7 cellular contexts compared by ENCODE assay signal in genomic region chr10:31320179-31320597, GRCh38. TPM values are rescaled to one million over a fixed set of nuclear protein-coding genes. Genes with fewer than 3 reads are reported as not detected.
DNase-seq lines count a peak whose midpoint lies in the region; ATAC-seq, FAIRE-seq and TF ChIP-seq lines count a peak whose summit lies in the region.

No MANE protein-coding gene starts in this region.

- BruUV-seq in K562 (replicated peaks; lab: Mats Ljungman, UMichigan) = no TSS peak

- H3K4me1 ChIP-seq in K562 (replicated peaks in 1 of 2; ENCODE audit: control insufficient read depth in 2 of 2, insufficient read depth in 2 of 2, low read length in 2 of 2) = peaks cover 7 to 26% of the 10 kb centered on the region in 2 experiments; a peak in 3 of 5 replicates

- no peaks in the 10 kb centered on the region for H3K9me1 ChIP-seq in K562 (ENCODE audit: control insufficient read depth, insufficient read depth, low read length)

- no peak for TF ChIP-seq CTCF in K562 (IDR thresholded peaks at IDR 0.05 in 2 of 3, conservative IDR thresholded peaks at IDR 0.05 in 1 of 3; ENCODE audit: insufficient read depth in 2 of 3, low read depth in 1 of 3, low read length in 3 of 3)

- TF ChIP-seq RAD21 in K562 (CRISPR knock-in tag; conservative IDR thresholded peaks at IDR 0.05 in 1 of 2, IDR thresholded peaks at IDR 0.05 in 1 of 2) = no peak

- H3K79me2 ChIP-seq in K562 (ENCODE audit: control insufficient read depth, insufficient read depth, low read length) = peaks cover 8% of the 10 kb centered on the region; the same call in 2 of the 3 replicates

- H3K4me2 ChIP-seq in K562 (ENCODE audit: insufficient read depth, low read length) = peak overlapping the region; percentile 66

- CTCF ChIA-PET in K562 (lab: Yijun Ruan, JAX; ENCODE audit: low intra/inter-chr PET ratio) = no interaction called here

- no peak overlapping the region for H3K27ac ChIP-seq in K562 (ENCODE audit: extremely low read depth, low read depth, low read length)

- peaks cover 3 to 5% of the 10 kb centered on the region in 2 experiments; a peak in 3 of 5 replicates for H3K27me3 ChIP-seq in K562 (ENCODE audit: control insufficient read depth in 2 of 2, insufficient read depth in 2 of 2, low read length in 2 of 2)

- H2AFZ ChIP-seq in K562 (ENCODE audit: low read depth, low read length) = peak overlapping the region; percentile 20; the same call in 1 of the 2 replicates

- WGBS in K562 (ENCODE audit: insufficient coverage, low coverage, missing lambda C conversion rate) = 0% methylated on average over 2 of the region's 39 CpGs

- peak overlapping the region in 1 of 2 experiments; percentile 93; a peak in 2 of 4 replicates for H3K9ac ChIP-seq in K562 (ENCODE audit: insufficient read depth in 1 of 2, low read depth in 2 of 2, low read length in 2 of 2)

- FAIRE-seq in K562 (lab: Jason Lieb, UNC) = no peak

- DNase-seq in T-helper 2 cell (peak; percentile 20 to 68 (median 32)), K562 (ENCODE audit: extremely low read depth in 1 of 4, low spot score in 3 of 4) (peak; percentile 18 to 41 (median 20)), iris pigment epithelial cell (ENCODE audit: low read depth) (peak; percentile 44), NCI-H774 (lab: John Stamatoyannopoulos, UW) (no peak)
- peak; percentile 23 to 41 for DNase-seq in stimulated activated CD4-positive, alpha-beta T cell treated with anti-CD3 and anti-CD28 coated beads, Interleukin-12 subunit alpha, Interleukin-12 subunit beta, amount 100 ng/mL, for 24 hours (ENCODE audit: low read depth in 2 of 2)

- in situ Hi-C loops in K562 (cut with MboI) = no loop called here

- no peak for TF ChIP-seq POLR2A in K562 (conservative IDR thresholded peaks at IDR 0.05)

- no peaks in the 10 kb centered on the region for H3K9me3 ChIP-seq in K562 (replicated peaks; ENCODE audit: control insufficient read depth, insufficient read depth, low read depth, low read length)

- intact Hi-C loops in K562 (cut with micrococcal nuclease) = no loop called here

- POLR2A ChIA-PET in K562 (lab: Yijun Ruan, JAX) = no interaction called here

- H3K4me3 ChIP-seq in K562 = peak overlapping the region; percentile 89

- TF ChIP-seq EP300 in K562 (IDR thresholded peaks at IDR 0.05; ENCODE audit: low read length) = no peak

- peak; percentile 26 for ATAC-seq in GM18909 (IDR thresholded peaks at IDR 0.05; ENCODE audit: poor library complexity, unreplicated experiment)
- peak; percentile 27 for ATAC-seq in HG03095 (IDR thresholded peaks at IDR 0.05; ENCODE audit: unreplicated experiment)
- ATAC-seq in K562 = no peak

- H4K20me1 ChIP-seq in K562 (replicated peaks; ENCODE audit: control insufficient read depth, insufficient read depth, low read length) = peaks cover 8% of the 10 kb centered on the region; the same call in 1 of the 2 replicates

- H3K36me3 ChIP-seq in K562 (ENCODE audit: control insufficient read depth, insufficient read depth, low read length) = no peaks in the 10 kb centered on the region

TF ChIP-seq in K562, 482 proteins besides CTCF, POLR2A, EP300 and RAD21:
- 0 out of 4 replicates have a peak, but pooled peaks of 1 of the 2 experiments have one; percentile 14 for TF ChIP-seq MAZ (CRISPR knock-in tag; conservative IDR thresholded peaks at IDR 0.05 in 1 of 2, IDR thresholded peaks at IDR 0.05 in 1 of 2)
- no peak for TF ChIP-seq HEY1 (CRISPR knock-in tag; IDR thresholded peaks at IDR 0.05; ENCODE audit: borderline replicate concordance)
- peak; percentile 20 for TF ChIP-seq SAP30 (IDR thresholded peaks at IDR 0.05; ENCODE audit: borderline replicate concordance, insufficient read depth, low read depth, low read length, poor library complexity, severe bottlenecking)
- peak; percentile 56; the same call in 1 of the 2 replicates for TF ChIP-seq RBFOX2 (IDR thresholded peaks at IDR 0.05; ENCODE audit: low read depth, low read length)
- peak; percentile 20 to 34; a peak in 3 of 4 replicates for TF ChIP-seq NRF1 (conservative IDR thresholded peaks at IDR 0.05 in 1 of 2, IDR thresholded peaks at IDR 0.05 in 1 of 2)

RNA-seq across cellular contexts. Expression of gene ZEB1, which starts 1.2 kb away (rescaled TPM):
- 5.3 and 22.2 TPM in 2 replicates for total RNA-seq in K562 (2011; cell fraction: chromatin; rRNA removed; ENCODE audit: low replicate concordance)
- total RNA-seq in K562 (2011; cell fraction: nucleolus; rRNA removed) = 2.7 and 6.1 TPM in 2 replicates
- total RNA-seq in K562 (2011; cell fraction: nucleoplasm; rRNA removed) = 10.0 and 20.7 TPM in 2 replicates
- 3.3 and 3.8 TPM in 2 replicates for total RNA-seq in K562 (2014; rRNA removed)
- total RNA-seq in K562 (2014; rRNA removed; fragmentation: Illumina TruSeq; extraction: Trizol) = 8.4 and 10.3 TPM in 2 replicates
- 6.6 and 7.8 TPM in 2 replicates for total RNA-seq in K562 (2015; rRNA removed; fragmentation: Illumina TruSeq; extraction: Trizol)
- 6.6 and 7.0 TPM in 2 replicates for total RNA-seq in K562 (2021)
- 4.3 and 4.9 TPM in 2 replicates for polyA plus RNA-seq in K562 (2011; rRNA removed)
- polyA plus RNA-seq in K562 (2011; cell fraction: cytosol; rRNA removed) = 0.69 and 1.5 TPM in 2 replicates
- 4.0 and 4.4 TPM in 2 replicates for polyA plus RNA-seq in K562 (2011; cell fraction: nucleus; rRNA removed)
- polyA plus RNA-seq in K562 (2012) = 3.2 and 4.1 TPM in 2 replicates
- 4.9 and 5.7 TPM in 2 replicates for polyA plus RNA-seq in K562 (2014; fragmentation: Illumina TruSeq; extraction: Trizol)
- 1 to 10 TPM; 3.4 to 4.6 TPM for polyA plus RNA-seq in K562 (2014; fragmentation: Nextera tagmentation; extraction: Ambion mirVana)
- 2.1 and 2.9 TPM in 2 replicates for polyA plus RNA-seq in K562 (2014; rRNA removed)
- 24.4 and 33.0 TPM in 2 replicates for polyA minus RNA-seq in K562 (2011; rRNA and poly(A)+ RNA removed)
- 3.7 and 8.3 TPM in 2 replicates for polyA minus RNA-seq in K562 (2011; cell fraction: cytosol; rRNA and poly(A)+ RNA removed)
- 8.9 and 24.9 TPM in 2 replicates for polyA minus RNA-seq in K562 (2011; cell fraction: nucleus; rRNA and poly(A)+ RNA removed)
